ENCODE assay signal across 14 cellular contexts in the genomic region with DNA sequence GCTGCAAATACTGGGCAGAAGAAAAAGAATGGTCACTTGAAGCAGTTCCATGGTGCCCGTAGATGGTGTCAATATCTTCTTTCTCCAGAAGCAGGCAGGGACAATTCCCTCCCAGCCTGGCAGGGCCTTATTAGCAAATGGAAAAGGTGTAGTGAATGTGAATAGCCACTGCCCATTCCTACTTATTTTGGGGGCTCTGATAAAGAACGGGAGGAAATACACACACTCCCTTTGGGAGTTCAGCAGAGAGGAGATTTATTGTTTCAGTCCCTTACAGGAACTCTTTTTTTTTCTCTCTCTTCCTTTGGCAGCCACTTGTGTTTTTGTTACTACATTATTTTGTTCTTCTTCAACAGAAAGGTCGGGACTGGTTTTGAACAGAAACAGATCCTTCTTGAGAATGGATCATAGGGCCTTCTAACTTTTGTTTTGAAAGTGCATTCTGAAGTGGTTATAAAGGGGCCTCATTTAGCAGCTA. TPM values are rescaled to one million over a fixed set of nuclear protein-coding genes. Genes with fewer than 3 reads are reported as not detected.
A peak's percentile ranks its signal among the peaks of the same experiment; 100 is the strongest.
DNase-seq lines count a peak whose midpoint lies in the region; ATAC-seq and TF ChIP-seq lines count a peak whose summit lies in the region.
"Had no signal": no experiment of that assay in that cellular context is flagged by ENCODE, and none has a peak within 500 bp of the region (broad histone marks: within the 10 kb centered on the region; RNA-seq: fewer than 3 reads in every experiment).

A gene with protein sequence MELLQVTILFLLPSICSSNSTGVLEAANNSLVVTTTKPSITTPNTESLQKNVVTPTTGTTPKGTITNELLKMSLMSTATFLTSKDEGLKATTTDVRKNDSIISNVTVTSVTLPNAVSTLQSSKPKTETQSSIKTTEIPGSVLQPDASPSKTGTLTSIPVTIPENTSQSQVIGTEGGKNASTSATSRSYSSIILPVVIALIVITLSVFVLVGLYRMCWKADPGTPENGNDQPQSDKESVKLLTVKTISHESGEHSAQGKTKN (minus strand): TSS at position 159 of the 478 bp plus-strand sequence. CDS start 108 bp downstream, at position 51.

- H3K4me1 ChIP-seq in Loucy (ENCODE audit: insufficient read depth, low read length, poor library complexity, severe bottlenecking), result no peaks in the 10 kb centered on the region
- H3K4me1 ChIP-seq in esophagus muscularis mucosa, result peaks cover 0 to 5% (median 0%) of the 10 kb centered on the region in 4 donors

- TF ChIP-seq EP300 in esophagus muscularis mucosa (IDR thresholded peaks at IDR 0.05), result no peak

- H3F3A ChIP-seq in Loucy (ENCODE audit: low read depth), result no peaks in the 10 kb centered on the region

- H3K9me3 Mint-ChIP-seq in activated T-cell treated with anti-CD3 and anti-CD28 coated beads, Interleukin-2, amount 50 U/mL, for 72 hours, result no peaks in the 10 kb centered on the region
- H3K9me3 Mint-ChIP-seq in CD14-positive monocyte, result peaks cover 0 to 3% (median 0%) of the 10 kb centered on the region in 7 donors

- H3K9me2 ChIP-seq in Loucy (replicated peaks; ENCODE audit: low read depth, low read length), result no peaks in the 10 kb centered on the region

- H3K4me1 Mint-ChIP-seq in activated T-cell treated with anti-CD3 and anti-CD28 coated beads, Interleukin-2, amount 50 U/mL, for 72 hours (ENCODE audit: low read depth), result no peaks in the 10 kb centered on the region
- H3K4me1 Mint-ChIP-seq in CD14-positive monocyte, result peaks cover 3% of the 10 kb centered on the region
- H3K4me1 Mint-ChIP-seq: activated naive CD8-positive, alpha-beta T cell treated with anti-CD3 and anti-CD28 coated beads, Interleukin-2, amount 10 ng/mL, durations not matched to agents 7 days and 5 days had no signal

- DNase-seq in esophagus muscularis mucosa (ENCODE audit: extremely low spot score), result no peak
- DNase-seq in lung microvascular endothelial cell (ENCODE audit: low read depth in 2 of 2), result peak; percentile 55 to 70
- DNase-seq in smooth muscle cell of the brain vasculature (ENCODE audit: low read depth, low spot score), result peak; percentile 36
- no peak for DNase-seq in activated T-cell treated with anti-CD3 and anti-CD28 coated beads, Interleukin-2, amount 50 U/mL, for 72 hours
- DNase-seq in CD14-positive monocyte (ENCODE audit: low spot score), result no peak
- DNase-seq in HCEC 1CT, result no peak
- DNase-seq: activated CD8-positive, alpha-beta T cell treated with anti-CD3 and anti-CD28 coated beads, Interleukin-2, amount 10 ng/mL, durations not matched to agents 7 days and 5 days; activated naive CD8-positive, alpha-beta T cell treated with anti-CD3 and anti-CD28 coated beads, Interleukin-2, amount 10 ng/mL, durations not matched to agents 7 days and 5 days; C1 segment of cervical spinal cord; GOT3; NCI-H187 treated with DMSO at 0.1 percent for 48 hours; T-helper 2 cell had no signal

- H3K27me3 Mint-ChIP-seq in activated T-cell treated with anti-CD3 and anti-CD28 coated beads, Interleukin-2, amount 50 U/mL, for 72 hours (ENCODE audit: low read depth), result peaks cover 28% of the 10 kb centered on the region
- peaks cover 19 to 27% (median 22%) of the 10 kb centered on the region in 3 donors for H3K27me3 Mint-ChIP-seq in CD14-positive monocyte (ENCODE audit: low read depth in 3 of 3)

- TF ChIP-seq CTCF in Loucy (conservative IDR thresholded peaks at IDR 0.05; ENCODE audit: low read length) (no peak), esophagus muscularis mucosa (IDR thresholded peaks at IDR 0.05) (no peak), CD14-positive monocyte (IDR thresholded peaks at IDR 0.05) (no peak)

- no peaks in the 10 kb centered on the region for H3K27me3 ChIP-seq in Loucy (ENCODE audit: insufficient read depth, low read length, poor library complexity, severe bottlenecking)
- H3K27me3 ChIP-seq in esophagus muscularis mucosa, result no peaks in the 10 kb centered on the region

- TF ChIP-seq POLR2A in esophagus muscularis mucosa (IDR thresholded peaks at IDR 0.05; ENCODE audit: low read depth), result no peak

- H3K27ac ChIP-seq in esophagus muscularis mucosa (replicated peaks in 1 of 4), result peak within 1 kb of the TSS; percentile 19 to 25 (median 21)

- H3K79me2 ChIP-seq in Loucy (ENCODE audit: insufficient read depth, low read length), result no peaks in the 10 kb centered on the region

- no peaks in the 10 kb centered on the region for H3K36me3 Mint-ChIP-seq in activated T-cell treated with anti-CD3 and anti-CD28 coated beads, Interleukin-2, amount 50 U/mL, for 72 hours (ENCODE audit: insufficient read depth in 2 of 2)
- H3K36me3 Mint-ChIP-seq in CD14-positive monocyte, result no peaks in the 10 kb centered on the region
- H3K36me3 Mint-ChIP-seq: activated naive CD8-positive, alpha-beta T cell treated with anti-CD3 and anti-CD28 coated beads, Interleukin-2, amount 10 ng/mL, durations not matched to agents 7 days and 5 days had no signal

- H3K9me3 ChIP-seq in Loucy (ENCODE audit: insufficient read depth, low read depth, low read length) (no peaks in the 10 kb centered on the region), esophagus muscularis mucosa (no peaks in the 10 kb centered on the region)

- H3K9ac ChIP-seq in Loucy (ENCODE audit: low read depth, low read length, poor library complexity, severe bottlenecking), result no peak within 1 kb of the TSS

- H3K4me3 Mint-ChIP-seq in activated T-cell treated with anti-CD3 and anti-CD28 coated beads, Interleukin-2, amount 50 U/mL, for 72 hours, result no peak within 1 kb of the TSS
- H3K4me3 Mint-ChIP-seq in CD14-positive monocyte, result peak within 1 kb of the TSS in 1 of 2 donors; percentile 37
- H3K4me3 Mint-ChIP-seq: activated CD8-positive, alpha-beta T cell treated with anti-CD3 and anti-CD28 coated beads, Interleukin-2, amount 10 ng/mL, durations not matched to agents 7 days and 5 days; activated naive CD8-positive, alpha-beta T cell treated with anti-CD3 and anti-CD28 coated beads, Interleukin-2, amount 10 ng/mL, durations not matched to agents 7 days and 5 days had no signal

- no peaks in the 10 kb centered on the region for H4K20me1 ChIP-seq in Loucy (ENCODE audit: insufficient read depth, low read length, poor library complexity, severe bottlenecking)

- WGBS in esophagus muscularis mucosa, result 24% methylated on average over 3 of the region's 3 CpGs

- no peak within 1 kb of the TSS for H3K4me3 ChIP-seq in Loucy (ENCODE audit: low read length, poor library complexity, severe bottlenecking)
- peak within 1 kb of the TSS; percentile 26 to 42 (median 31) for H3K4me3 ChIP-seq in esophagus muscularis mucosa

- no peaks in the 10 kb centered on the region for H3K36me3 ChIP-seq in Loucy (ENCODE audit: insufficient read depth, low read length)
- H3K36me3 ChIP-seq in esophagus muscularis mucosa, result no peaks in the 10 kb centered on the region

- intact Hi-C loops in esophagus muscularis mucosa (cut with DNase I) (no loop called here), CD14-positive monocyte (cut with micrococcal nuclease) (no loop called here)

- H2AFZ ChIP-seq in Loucy (ENCODE audit: low read length), result peak within 1 kb of the TSS; percentile 32

- no peak for ATAC-seq in activated T-cell treated with anti-CD3 and anti-CD28 coated beads, Interleukin-2, amount 50 U/mL, for 72 hours (replicated peaks in 1 of 2)
- ATAC-seq in GM18511 (IDR thresholded peaks at IDR 0.05; ENCODE audit: unreplicated experiment), result no peak
- ATAC-seq: activated CD8-positive, alpha-beta T cell treated with anti-CD3 and anti-CD28 coated beads, Interleukin-2, amount 10 ng/mL, durations not matched to agents 7 days and 5 days had no signal

- H3K27ac Mint-ChIP-seq in activated T-cell treated with anti-CD3 and anti-CD28 coated beads, Interleukin-2, amount 50 U/mL, for 72 hours, result no peak within 1 kb of the TSS
- no peak within 1 kb of the TSS for H3K27ac Mint-ChIP-seq in CD14-positive monocyte
- H3K27ac Mint-ChIP-seq: activated CD8-positive, alpha-beta T cell treated with anti-CD3 and anti-CD28 coated beads, Interleukin-2, amount 10 ng/mL, durations not matched to agents 7 days and 5 days; activated naive CD8-positive, alpha-beta T cell treated with anti-CD3 and anti-CD28 coated beads, Interleukin-2, amount 10 ng/mL, durations not matched to agents 7 days and 5 days had no signal

- H3K4me2 ChIP-seq in Loucy (ENCODE audit: low read depth, low read length, poor library complexity, severe bottlenecking), result no peak within 1 kb of the TSS

RNA-seq across cellular contexts. Expression of the gene that starts here (rescaled TPM):
- 10 to 100 TPM in 3 of 4 donors, 1 to 10 TPM in 1; 6.2 to 26.3 (median 16.2) TPM for total RNA-seq in esophagus muscularis mucosa
- 34.1 and 41.8 TPM in 2 replicates for total RNA-seq in lung microvascular endothelial cell
- total RNA-seq in activated T-cell treated with anti-CD3 and anti-CD28 coated beads, Interleukin-2, amount 50 U/mL, for 72 hours, result not detected
- not detected for polyA plus RNA-seq in CD14-positive monocyte
- total RNA-seq: activated CD8-positive, alpha-beta T cell treated with anti-CD3 and anti-CD28 coated beads, Interleukin-2, amount 10 ng/mL, durations not matched to agents 7 days and 5 days; activated naive CD8-positive, alpha-beta T cell treated with anti-CD3 and anti-CD28 coated beads, Interleukin-2, amount 10 ng/mL, durations not matched to agents 7 days and 5 days had no signal

Comparison
In these comparisons a context has a peak if more than half of its experiments do, and no peak if none do; other contexts are left out.
1. RNA of the gene that starts here (total RNA-seq): 34.1 to 41.8 TPM in lung microvascular endothelial cell and 6.2 to 26.3 TPM in esophagus muscularis mucosa; not detected in activated T-cell treated with anti-CD3 and anti-CD28 coated beads, Interleukin-2, amount 50 U/mL, for 72 hours; every median in the first group is over 4 times any median in the second.
2. DNase-seq: peak in lung microvascular endothelial cell (2 of 2) and smooth muscle cell of the brain vasculature (single experiment); none in esophagus muscularis mucosa (single experiment), activated T-cell treated with anti-CD3 and anti-CD28 coated beads, Interleukin-2, amount 50 U/mL, for 72 hours (0 of 2), CD14-positive monocyte (single experiment) and HCEC 1CT (single experiment).